Comparison of ENCODE assay signal across 12 cellular contexts in the genomic region with DNA sequence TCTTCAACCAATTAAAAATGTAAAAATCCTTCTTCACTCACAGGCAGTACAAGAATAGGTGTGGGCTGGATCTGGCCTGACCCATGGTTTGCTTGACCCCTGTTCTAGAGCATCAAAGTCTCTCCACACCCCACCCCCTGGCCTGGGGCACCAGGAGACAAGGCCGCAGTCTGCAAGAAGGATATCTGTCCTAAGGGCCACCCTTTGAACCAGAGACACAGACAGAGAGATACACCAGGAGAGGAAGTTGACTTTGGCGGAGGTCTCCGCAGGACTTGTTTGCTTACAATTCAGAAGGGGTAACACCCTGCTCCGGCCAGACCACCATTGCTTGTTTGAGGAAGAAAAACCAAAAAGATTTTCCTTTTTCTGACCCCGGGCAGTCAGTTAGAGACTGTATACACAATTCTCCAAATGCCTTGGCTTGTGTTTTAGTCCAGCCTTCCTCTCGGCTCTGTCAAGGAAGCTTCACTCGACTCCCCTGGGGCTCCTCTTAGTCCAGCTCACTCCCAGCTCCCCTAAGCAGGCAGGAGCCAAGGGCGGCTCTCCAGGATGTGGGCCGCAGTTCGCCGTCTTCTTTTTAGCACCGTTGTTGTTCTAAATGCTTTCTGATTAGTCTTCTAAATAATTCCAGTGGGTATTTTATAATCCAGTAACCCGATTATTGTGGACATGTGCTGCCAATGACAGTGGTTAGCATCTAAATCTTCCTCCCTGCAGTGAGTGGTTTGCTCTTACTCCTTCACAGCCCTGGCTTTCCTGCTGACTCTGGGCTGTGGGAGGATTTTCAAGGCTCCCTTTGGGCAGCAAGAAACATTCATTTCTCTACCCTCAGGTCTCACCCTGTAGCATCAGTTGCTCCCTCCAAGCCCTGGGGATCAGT. TPM values are rescaled to one million over a fixed set of nuclear protein-coding genes. Genes with fewer than 3 reads are reported as not detected.
A peak's percentile ranks its signal among the peaks of the same experiment; 100 is the strongest.
DNase-seq lines count a peak whose midpoint lies in the region; ATAC-seq and TF ChIP-seq lines count a peak whose summit lies in the region.
"Had no signal": no experiment of that assay in that cellular context is flagged by ENCODE, and none has a peak within 500 bp of the region (broad histone marks: within the 10 kb centered on the region; RNA-seq: fewer than 3 reads in every experiment).

No MANE protein-coding gene starts in this region.

- H3K4me3 ChIP-seq in esophagus squamous epithelium (no peak overlapping the region), muscle layer of duodenum (ENCODE audit: low read depth in 1 of 2, low read length in 2 of 2) (no peak overlapping the region), vagina (no peak overlapping the region)

- no peak for ATAC-seq in activated naive CD4-positive, alpha-beta T cell treated with anti-CD3 and anti-CD28 coated beads, Interleukin-2, amount 50 U/mL, for 72 hours
- ATAC-seq: stimulated activated naive B cell treated with anti-CD40 and anti-IgM and Interleukin-4, amounts not matched to agents 10 μg/mL and 1 μg/mL and 100 μg/mL, for 72 hours had no signal

- H3K27me3 ChIP-seq in esophagus squamous epithelium = no peaks in the 10 kb centered on the region
- H3K27me3 ChIP-seq in muscle layer of duodenum (ENCODE audit: low read depth, low read length) = no peaks in the 10 kb centered on the region
- H3K27me3 ChIP-seq in vagina = no peaks in the 10 kb centered on the region

- no peaks in the 10 kb centered on the region for H3K9me3 ChIP-seq in esophagus squamous epithelium
- H3K9me3 ChIP-seq in muscle layer of duodenum (ENCODE audit: control insufficient read depth in 1 of 2, low read length in 2 of 2) = no peaks in the 10 kb centered on the region
- H3K9me3 ChIP-seq in vagina = no peaks in the 10 kb centered on the region

- DNase-seq in activated naive CD4-positive, alpha-beta T cell treated with anti-CD3 and anti-CD28 coated beads, Interleukin-2, amount 50 U/mL, for 72 hours (ENCODE audit: low spot score in 2 of 2) = no peak
- DNase-seq in activated naive CD4-positive, alpha-beta T cell treated with anti-CD3 and anti-CD28 coated beads for 36 hours = no peak
- DNase-seq in esophagus squamous epithelium (lab: John Stamatoyannopoulos, UW) = no peak
- DNase-seq in vagina (ENCODE audit: extremely low spot score in 2 of 2) = no peak
- no peak for DNase-seq in DMS53 treated with DMSO at 0.1 percent for 48 hours (lab: John Stamatoyannopoulos, UW; ENCODE audit: unreplicated experiment)
- DNase-seq in superior temporal gyrus (ENCODE audit: extremely low spot score) = no peak
- DNase-seq in activated gamma-delta T cell treated with Interleukin-2 at 50 U/mL for 16 hours = no peak
- DNase-seq: foreskin melanocyte; GOT3; midbrain; stimulated activated naive B cell treated with anti-CD40 and anti-IgM and Interleukin-4, amounts not matched to agents 10 μg/mL and 1 μg/mL and 100 μg/mL, for 72 hours had no signal

- CTCF ChIA-PET in activated naive CD4-positive, alpha-beta T cell treated with anti-CD3 and anti-CD28 coated beads for 36 hours (lab: Charles Lee) = interaction anchor here (1.1 to 1.6 kb wide), 2 partner anchors 13 to 271 kb away, joined by 3 to 5 read pairs; no protein-coding TSS in a partner anchor

- no peak for TF ChIP-seq CTCF in esophagus squamous epithelium (IDR thresholded peaks at IDR 0.05)
- no peak for TF ChIP-seq CTCF in vagina (IDR thresholded peaks at IDR 0.05)

- peak overlapping the region in 3 of 4 donors; percentile 39 to 59 (median 51) for H3K27ac ChIP-seq in esophagus squamous epithelium
- H3K27ac ChIP-seq in muscle layer of duodenum (ENCODE audit: low read length) = peak overlapping the region; percentile 24
- H3K27ac ChIP-seq in vagina = peak overlapping the region; percentile 69

- H3K4me1 Mint-ChIP-seq in activated naive CD4-positive, alpha-beta T cell treated with anti-CD3 and anti-CD28 coated beads for 36 hours (ENCODE audit: low read depth) = peaks cover 28% of the 10 kb centered on the region
- H3K4me1 Mint-ChIP-seq: stimulated activated naive B cell treated with anti-CD40 and anti-IgM and Interleukin-4, amounts not matched to agents 10 μg/mL and 1 μg/mL and 100 μg/mL, for 72 hours had no signal

- no peaks in the 10 kb centered on the region for H3K27me3 Mint-ChIP-seq in activated naive CD4-positive, alpha-beta T cell treated with anti-CD3 and anti-CD28 coated beads for 36 hours (ENCODE audit: low read depth)
- H3K27me3 Mint-ChIP-seq: stimulated activated naive B cell treated with anti-CD40 and anti-IgM and Interleukin-4, amounts not matched to agents 10 μg/mL and 1 μg/mL and 100 μg/mL, for 72 hours had no signal

- TF ChIP-seq POLR2A in esophagus squamous epithelium (IDR thresholded peaks at IDR 0.05) (no peak), vagina (IDR thresholded peaks at IDR 0.05) (no peak)

- intact Hi-C loops in activated naive CD4-positive, alpha-beta T cell treated with anti-CD3 and anti-CD28 coated beads for 36 hours (cut with micrococcal nuclease) = no loop called here
- intact Hi-C loops in esophagus squamous epithelium (cut with DNase I) = no loop called here
- intact Hi-C loops in vagina (cut with DNase I) = no loop called here

- H3K9me3 Mint-ChIP-seq in activated naive CD4-positive, alpha-beta T cell treated with anti-CD3 and anti-CD28 coated beads, Interleukin-2, amount 50 U/mL, for 72 hours = peaks cover 0 to under 1% of the 10 kb centered on the region in 2 donors
- no peaks in the 10 kb centered on the region for H3K9me3 Mint-ChIP-seq in activated naive CD4-positive, alpha-beta T cell treated with anti-CD3 and anti-CD28 coated beads for 36 hours
- H3K9me3 Mint-ChIP-seq: stimulated activated naive B cell treated with anti-CD40 and anti-IgM and Interleukin-4, amounts not matched to agents 10 μg/mL and 1 μg/mL and 100 μg/mL, for 72 hours had no signal

- peaks cover 0 to 9% of the 10 kb centered on the region in 2 donors for H3K36me3 Mint-ChIP-seq in activated naive CD4-positive, alpha-beta T cell treated with anti-CD3 and anti-CD28 coated beads, Interleukin-2, amount 50 U/mL, for 72 hours
- no peaks in the 10 kb centered on the region for H3K36me3 Mint-ChIP-seq in activated naive CD4-positive, alpha-beta T cell treated with anti-CD3 and anti-CD28 coated beads for 36 hours (ENCODE audit: low read depth)
- H3K36me3 Mint-ChIP-seq: stimulated activated naive B cell treated with anti-CD40 and anti-IgM and Interleukin-4, amounts not matched to agents 10 μg/mL and 1 μg/mL and 100 μg/mL, for 72 hours had no signal

- no peak overlapping the region for H3K4me3 Mint-ChIP-seq in activated naive CD4-positive, alpha-beta T cell treated with anti-CD3 and anti-CD28 coated beads for 36 hours
- H3K4me3 Mint-ChIP-seq: stimulated activated naive B cell treated with anti-CD40 and anti-IgM and Interleukin-4, amounts not matched to agents 10 μg/mL and 1 μg/mL and 100 μg/mL, for 72 hours had no signal

- H3K36me3 ChIP-seq in esophagus squamous epithelium (peaks cover 0 to 14% (median 0%) of the 10 kb centered on the region in 3 donors), muscle layer of duodenum (ENCODE audit: control insufficient read depth in 1 of 2, insufficient read depth in 2 of 2, low read length in 2 of 2) (no peaks in the 10 kb centered on the region), vagina (no peaks in the 10 kb centered on the region)

- H3K27ac Mint-ChIP-seq in activated naive CD4-positive, alpha-beta T cell treated with anti-CD3 and anti-CD28 coated beads, Interleukin-2, amount 50 U/mL, for 72 hours = peak overlapping the region; percentile 17 to 52
- no peak overlapping the region for H3K27ac Mint-ChIP-seq in activated naive CD4-positive, alpha-beta T cell treated with anti-CD3 and anti-CD28 coated beads for 36 hours
- H3K27ac Mint-ChIP-seq: stimulated activated naive B cell treated with anti-CD40 and anti-IgM and Interleukin-4, amounts not matched to agents 10 μg/mL and 1 μg/mL and 100 μg/mL, for 72 hours had no signal

- 57 to 72% methylated on average over 13 of the region's 13 CpGs for WGBS in esophagus squamous epithelium, 2 donors

- H3K4me1 ChIP-seq in esophagus squamous epithelium (peaks cover 27 to 47% (median 28%) of the 10 kb centered on the region in 3 donors), muscle layer of duodenum (ENCODE audit: control insufficient read depth in 1 of 2, insufficient read depth in 2 of 2, low read length in 2 of 2) (peaks cover 14 to 24% of the 10 kb centered on the region in 2 donors), vagina (peaks cover 54% of the 10 kb centered on the region)

RNA-seq across cellular contexts. Expression of a gene that starts 58.6 kb away (rescaled TPM):
- 10 to 100 TPM; 30.8 to 37.4 TPM for total RNA-seq in activated naive CD4-positive, alpha-beta T cell treated with anti-CD3 and anti-CD28 coated beads, Interleukin-2, amount 50 U/mL, for 72 hours
- 10 to 100 TPM; 39.7 to 40.7 TPM for total RNA-seq in activated naive CD4-positive, alpha-beta T cell treated with anti-CD3 and anti-CD28 coated beads for 36 hours
- total RNA-seq in esophagus squamous epithelium = 10 to 100 TPM; 40.3 to 70.3 (median 46.2) TPM
- 21.4 TPM for total RNA-seq in vagina
